ENCODE assay signal across 9 cellular contexts in the genomic region with DNA sequence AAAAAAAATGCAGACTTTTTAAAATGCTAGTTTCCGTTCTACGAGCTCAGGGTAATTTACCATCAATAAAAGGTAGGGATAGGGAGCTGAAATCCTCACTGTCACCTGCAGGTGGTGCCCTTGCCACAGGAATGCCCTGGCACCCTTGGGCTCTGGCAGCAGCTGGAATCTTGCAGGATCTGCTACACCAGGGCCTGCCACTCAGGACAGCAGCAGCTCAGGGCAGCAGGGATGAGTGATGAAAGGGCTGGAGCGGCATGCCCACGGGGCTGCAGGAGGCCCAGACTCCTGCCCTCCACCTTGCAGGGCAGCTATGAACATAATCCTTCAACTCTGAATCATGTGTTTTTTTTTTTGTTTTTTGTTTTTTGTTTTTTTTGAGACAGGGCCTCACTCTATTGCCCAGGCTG. TPM values are rescaled to one million over a fixed set of nuclear protein-coding genes. Genes with fewer than 3 reads are reported as not detected.
DNase-seq lines count a peak whose midpoint lies in the region; ATAC-seq and TF ChIP-seq lines count a peak whose summit lies in the region.
"Had no signal": no experiment of that assay in that cellular context is flagged by ENCODE, and none has a peak within 500 bp of the region (broad histone marks: within the 10 kb centered on the region; RNA-seq: fewer than 3 reads in every experiment).

No MANE protein-coding gene starts in this region.

- 41% methylated on average over 4 of the region's 4 CpGs for WGBS in suprapubic skin

- no peak overlapping the region for H3K27ac ChIP-seq in suprapubic skin

- H3K4me1 Mint-ChIP-seq in activated T-cell treated with anti-CD3 and anti-CD28 coated beads, Interleukin-2, amount 50 U/mL, for 72 hours (ENCODE audit: low read depth): no peaks in the 10 kb centered on the region

- no peaks in the 10 kb centered on the region for H3K9me3 Mint-ChIP-seq in activated T-cell treated with anti-CD3 and anti-CD28 coated beads, Interleukin-2, amount 50 U/mL, for 72 hours
- H3K9me3 Mint-ChIP-seq: dendritic cell treated with granulocyte-macrophage colony-stimulating factor and Interleukin-4, amounts not matched to agents 40 ng/mL and 50 ng/mL, for 4 days had no signal

- no peaks in the 10 kb centered on the region for H3K27me3 Mint-ChIP-seq in activated T-cell treated with anti-CD3 and anti-CD28 coated beads, Interleukin-2, amount 50 U/mL, for 72 hours (ENCODE audit: low read depth)
- H3K27me3 Mint-ChIP-seq: dendritic cell treated with granulocyte-macrophage colony-stimulating factor and Interleukin-4, amounts not matched to agents 40 ng/mL and 50 ng/mL, for 4 days had no signal

- no peaks in the 10 kb centered on the region for H3K4me1 ChIP-seq in suprapubic skin

- TF ChIP-seq CTCF in fibroblast of pulmonary artery (IDR thresholded peaks at IDR 0.05; ENCODE audit: low read length, missing control alignments): peak; percentile 75
- TF ChIP-seq CTCF in suprapubic skin (IDR thresholded peaks at IDR 0.05): peak; percentile 58 to 87

- H3K4me3 Mint-ChIP-seq in activated T-cell treated with anti-CD3 and anti-CD28 coated beads, Interleukin-2, amount 50 U/mL, for 72 hours: no peak overlapping the region
- H3K4me3 Mint-ChIP-seq: dendritic cell treated with granulocyte-macrophage colony-stimulating factor and Interleukin-4, amounts not matched to agents 40 ng/mL and 50 ng/mL, for 4 days had no signal

- no peak for TF ChIP-seq EP300 in suprapubic skin (IDR thresholded peaks at IDR 0.05)

- no peaks in the 10 kb centered on the region for H3K36me3 ChIP-seq in suprapubic skin

- peak; percentile 75 to 79 for ATAC-seq in activated T-cell treated with anti-CD3 and anti-CD28 coated beads, Interleukin-2, amount 50 U/mL, for 72 hours (replicated peaks in 1 of 2)
- no peak for ATAC-seq in GM19035 (IDR thresholded peaks at IDR 0.05; ENCODE audit: unreplicated experiment)

- no peaks in the 10 kb centered on the region for H3K9me3 ChIP-seq in suprapubic skin

- no peak for TF ChIP-seq POLR2A in suprapubic skin (IDR thresholded peaks at IDR 0.05)

- H3K4me3 ChIP-seq in fibroblast of pulmonary artery (replicated peaks; ENCODE audit: low read depth, low read length) (no peak overlapping the region), suprapubic skin (no peak overlapping the region)

- DNase-seq in DMS79 treated with DMSO at 0.1 percent for 48 hours (lab: John Stamatoyannopoulos, UW) (peak; percentile 64), LHCN-M2 (ENCODE audit: low read depth) (peak; percentile 86), RKO (ENCODE audit: low spot score) (peak; percentile 78), fibroblast of pulmonary artery (ENCODE audit: low read depth) (peak; percentile 85), non-pigmented ciliary epithelial cell (ENCODE audit: low read depth) (peak; percentile 30), suprapubic skin (ENCODE audit: low spot score in 2 of 2) (no peak)
- peak; percentile 73 to 79 for DNase-seq in activated T-cell treated with anti-CD3 and anti-CD28 coated beads, Interleukin-2, amount 50 U/mL, for 72 hours

- peaks cover 1% of the 10 kb centered on the region for H3K27me3 ChIP-seq in suprapubic skin

- H3K27ac Mint-ChIP-seq in activated T-cell treated with anti-CD3 and anti-CD28 coated beads, Interleukin-2, amount 50 U/mL, for 72 hours: no peak overlapping the region
- H3K27ac Mint-ChIP-seq: dendritic cell treated with granulocyte-macrophage colony-stimulating factor and Interleukin-4, amounts not matched to agents 40 ng/mL and 50 ng/mL, for 4 days had no signal

- no peaks in the 10 kb centered on the region for H3K36me3 Mint-ChIP-seq in activated T-cell treated with anti-CD3 and anti-CD28 coated beads, Interleukin-2, amount 50 U/mL, for 72 hours (ENCODE audit: insufficient read depth in 2 of 2)

RNA-seq across cellular contexts. Expression of a gene that starts 54.0 kb away (rescaled TPM):
- total RNA-seq in LHCN-M2 (2014; rRNA removed) (not detected in 2 replicates), suprapubic skin (1 to 10 TPM; 2.1 to 4.3 (median 3.0) TPM)
- not detected for polyA plus RNA-seq in LHCN-M2 (2012)
- 1 to 10 TPM; 1.3 TPM for total RNA-seq in activated T-cell treated with anti-CD3 and anti-CD28 coated beads, Interleukin-2, amount 50 U/mL, for 72 hours

Comparison
In these comparisons a context has a peak if more than half of its experiments do, and no peak if none do; other contexts are left out.
1. DNase-seq: peak in DMS79 treated with DMSO at 0.1 percent for 48 hours (single experiment), LHCN-M2 (single experiment), RKO (single experiment), activated T-cell treated with anti-CD3 and anti-CD28 coated beads, Interleukin-2, amount 50 U/mL, for 72 hours (2 of 2), fibroblast of pulmonary artery (single experiment) and non-pigmented ciliary epithelial cell (single experiment); none in suprapubic skin (0 of 2).